ENCODE assay signal across 1 cellular context in genomic region chr5:42880621-42881020, GRCh38.
TF ChIP-seq lines count a peak whose summit lies in the region.

No MANE protein-coding gene starts in this region.

TF ChIP-seq in HepG2, 621 proteins besides CTCF, POLR2A, EP300 and RAD21 (continued from another document):
- TF ChIP-seq, protein P1, sequence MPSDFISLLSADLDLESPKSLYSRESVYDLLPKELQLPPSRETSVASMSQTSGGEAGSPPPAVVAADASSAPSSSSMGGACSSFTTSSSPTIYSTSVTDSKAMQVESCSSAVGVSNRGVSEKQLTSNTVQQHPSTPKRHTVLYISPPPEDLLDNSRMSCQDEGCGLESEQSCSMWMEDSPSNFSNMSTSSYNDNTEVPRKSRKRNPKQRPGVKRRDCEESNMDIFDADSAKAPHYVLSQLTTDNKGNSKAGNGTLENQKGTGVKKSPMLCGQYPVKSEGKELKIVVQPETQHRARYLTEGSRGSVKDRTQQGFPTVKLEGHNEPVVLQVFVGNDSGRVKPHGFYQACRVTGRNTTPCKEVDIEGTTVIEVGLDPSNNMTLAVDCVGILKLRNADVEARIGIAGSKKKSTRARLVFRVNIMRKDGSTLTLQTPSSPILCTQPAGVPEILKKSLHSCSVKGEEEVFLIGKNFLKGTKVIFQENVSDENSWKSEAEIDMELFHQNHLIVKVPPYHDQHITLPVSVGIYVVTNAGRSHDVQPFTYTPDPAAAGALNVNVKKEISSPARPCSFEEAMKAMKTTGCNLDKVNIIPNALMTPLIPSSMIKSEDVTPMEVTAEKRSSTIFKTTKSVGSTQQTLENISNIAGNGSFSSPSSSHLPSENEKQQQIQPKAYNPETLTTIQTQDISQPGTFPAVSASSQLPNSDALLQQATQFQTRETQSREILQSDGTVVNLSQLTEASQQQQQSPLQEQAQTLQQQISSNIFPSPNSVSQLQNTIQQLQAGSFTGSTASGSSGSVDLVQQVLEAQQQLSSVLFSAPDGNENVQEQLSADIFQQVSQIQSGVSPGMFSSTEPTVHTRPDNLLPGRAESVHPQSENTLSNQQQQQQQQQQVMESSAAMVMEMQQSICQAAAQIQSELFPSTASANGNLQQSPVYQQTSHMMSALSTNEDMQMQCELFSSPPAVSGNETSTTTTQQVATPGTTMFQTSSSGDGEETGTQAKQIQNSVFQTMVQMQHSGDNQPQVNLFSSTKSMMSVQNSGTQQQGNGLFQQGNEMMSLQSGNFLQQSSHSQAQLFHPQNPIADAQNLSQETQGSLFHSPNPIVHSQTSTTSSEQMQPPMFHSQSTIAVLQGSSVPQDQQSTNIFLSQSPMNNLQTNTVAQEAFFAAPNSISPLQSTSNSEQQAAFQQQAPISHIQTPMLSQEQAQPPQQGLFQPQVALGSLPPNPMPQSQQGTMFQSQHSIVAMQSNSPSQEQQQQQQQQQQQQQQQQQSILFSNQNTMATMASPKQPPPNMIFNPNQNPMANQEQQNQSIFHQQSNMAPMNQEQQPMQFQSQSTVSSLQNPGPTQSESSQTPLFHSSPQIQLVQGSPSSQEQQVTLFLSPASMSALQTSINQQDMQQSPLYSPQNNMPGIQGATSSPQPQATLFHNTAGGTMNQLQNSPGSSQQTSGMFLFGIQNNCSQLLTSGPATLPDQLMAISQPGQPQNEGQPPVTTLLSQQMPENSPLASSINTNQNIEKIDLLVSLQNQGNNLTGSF (CRISPR knock-in tag; IDR thresholded peaks at IDR 0.05), result no peak
- TF ChIP-seq CEBPG (CRISPR knock-in tag; IDR thresholded peaks at IDR 0.05) (peak; percentile 21; the same call in 1 of the 2 replicates), ZSCAN30 (CRISPR knock-in tag; IDR thresholded peaks at IDR 0.05) (no peak), ZSCAN22 (CRISPR knock-in tag; IDR thresholded peaks at IDR 0.05) (no peak), FOXA3 (CRISPR knock-in tag; IDR thresholded peaks at IDR 0.05) (0 out of 2 replicates have a peak, but pooled peaks have one; percentile 21), CEBPB (IDR thresholded peaks at IDR 0.05; ENCODE audit: borderline replicate concordance, low read depth, low read length) (peak; percentile 51; the same call in 1 of the 2 replicates), NCOA5 (CRISPR knock-in tag; IDR thresholded peaks at IDR 0.05) (no peak)
